In the genomic region with DNA sequence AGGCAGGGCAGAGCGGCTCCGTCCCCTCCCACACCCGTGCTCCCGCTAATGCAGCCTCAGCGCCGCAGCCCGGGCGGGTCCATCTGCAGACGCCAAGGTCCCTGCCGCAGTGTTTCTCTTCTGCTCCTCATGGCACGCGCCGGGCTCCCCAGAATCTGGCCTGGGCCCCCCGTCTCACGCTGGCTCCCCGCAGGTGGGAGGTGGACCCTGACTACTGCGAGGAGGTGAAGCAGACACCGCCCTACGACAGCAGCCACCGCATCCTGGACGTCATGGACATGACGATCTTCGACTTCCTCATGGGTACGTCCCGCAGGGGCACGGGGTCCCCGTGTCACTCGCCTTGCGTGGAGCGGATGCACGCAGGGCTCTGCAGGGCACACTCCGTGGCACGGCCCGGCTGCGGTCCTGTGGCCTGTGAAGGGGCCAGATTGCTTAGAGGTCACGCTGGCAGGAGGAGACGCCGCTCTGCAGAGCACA, we compare ENCODE assay signal across 1 cellular context.
TF ChIP-seq lines count a peak whose summit lies in the region.

No MANE protein-coding gene starts in this region.

TF ChIP-seq in SK-N-SH, 30 proteins besides CTCF, POLR2A, EP300 and RAD21 (continued from another document):
- TF ChIP-seq, protein P1, sequence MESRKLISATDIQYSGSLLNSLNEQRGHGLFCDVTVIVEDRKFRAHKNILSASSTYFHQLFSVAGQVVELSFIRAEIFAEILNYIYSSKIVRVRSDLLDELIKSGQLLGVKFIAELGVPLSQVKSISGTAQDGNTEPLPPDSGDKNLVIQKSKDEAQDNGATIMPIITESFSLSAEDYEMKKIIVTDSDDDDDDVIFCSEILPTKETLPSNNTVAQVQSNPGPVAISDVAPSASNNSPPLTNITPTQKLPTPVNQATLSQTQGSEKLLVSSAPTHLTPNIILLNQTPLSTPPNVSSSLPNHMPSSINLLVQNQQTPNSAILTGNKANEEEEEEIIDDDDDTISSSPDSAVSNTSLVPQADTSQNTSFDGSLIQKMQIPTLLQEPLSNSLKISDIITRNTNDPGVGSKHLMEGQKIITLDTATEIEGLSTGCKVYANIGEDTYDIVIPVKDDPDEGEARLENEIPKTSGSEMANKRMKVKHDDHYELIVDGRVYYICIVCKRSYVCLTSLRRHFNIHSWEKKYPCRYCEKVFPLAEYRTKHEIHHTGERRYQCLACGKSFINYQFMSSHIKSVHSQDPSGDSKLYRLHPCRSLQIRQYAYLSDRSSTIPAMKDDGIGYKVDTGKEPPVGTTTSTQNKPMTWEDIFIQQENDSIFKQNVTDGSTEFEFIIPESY (IDR thresholded peaks at IDR 0.05; ENCODE audit: borderline replicate concordance, low read depth) = no peak
- TF ChIP-seq NRF1 (IDR thresholded peaks at IDR 0.05; ENCODE audit: low read depth, low read length) (no peak), FOSL2 (IDR thresholded peaks at IDR 0.05; ENCODE audit: borderline replicate concordance, low read depth) (no peak), GABPA (IDR thresholded peaks at IDR 0.05; ENCODE audit: low read depth) (no peak)
TF ChIP-seq in SK-N-SH: peak in this region for 0.
